16 cellular contexts compared by ENCODE assay signal in genomic region chr6:41652876-41653641, GRCh38. TPM values are rescaled to one million over a fixed set of nuclear protein-coding genes. Genes with fewer than 3 reads are reported as not detected.
DNase-seq lines count a peak whose midpoint lies in the region; ATAC-seq and TF ChIP-seq lines count a peak whose summit lies in the region.
"Had no signal": no experiment of that assay in that cellular context is flagged by ENCODE, and none has a peak within 500 bp of the region (broad histone marks: within the 10 kb centered on the region; RNA-seq: fewer than 3 reads in every experiment).

No MANE protein-coding gene starts in this region.

- no peak overlapping the region for H2AK9ac ChIP-seq in IMR-90 (replicated peaks; ENCODE audit: low read depth, low read length, poor library complexity)

- TF ChIP-seq RAD21 in IMR-90 (IDR thresholded peaks at IDR 0.05; ENCODE audit: low read length): no peak

- H3K27ac ChIP-seq in IMR-90 (ENCODE audit: insufficient read depth, low read length) (no peak overlapping the region), neuronal stem cell (replicated peaks; ENCODE audit: low read length) (no peak overlapping the region)
- H3K27ac ChIP-seq: cardiac muscle cell had no signal

- no peak overlapping the region for H3K23ac ChIP-seq in IMR-90 (ENCODE audit: low read depth, low read length)
- H3K23ac ChIP-seq in neuronal stem cell (ENCODE audit: low read depth, low read length, poor library complexity): peak overlapping the region; percentile 93

- H2BK20ac ChIP-seq in IMR-90 (ENCODE audit: low read depth, low read length): no peak overlapping the region

- no peak overlapping the region for H2AFZ ChIP-seq in IMR-90 (replicated peaks; ENCODE audit: low read length, poor library complexity)
- no peak overlapping the region for H2AFZ ChIP-seq in neuronal stem cell (ENCODE audit: low read length)

- no TSS peak for BruUV-seq in Caco-2 (replicated peaks; lab: Mats Ljungman, UMichigan)
- no TSS peak for BruUV-seq in IMR-90 (replicated peaks; lab: Mats Ljungman, UMichigan)

- dilution Hi-C loops in IMR-90 (cut with HindIII; ENCODE audit: low sequenced_read_pairs, unreplicated experiment): no loop called here

- WGBS in IMR-90 (ENCODE audit: extremely low coverage in 2 of 2, insufficient read length in 1 of 2), 2 experiments: 53% methylated on average over 18 of the region's 31 CpGs; no CpG with 5 or more reads in 1 of the 2 experiments
- WGBS in neuronal stem cell (ENCODE audit: extremely low coverage in 2 of 2, insufficient read length in 2 of 2, insufficient replicate concordance in 1 of 2), 2 donors: no CpG with 5 or more reads among the region's 31 CpGs

- POLR2A ChIA-PET in Caco-2 (lab: Charles Lee) (no interaction called here), IMR-90 (lab: Charles Lee; ENCODE audit: unreplicated experiment) (no interaction called here)

- H3K56ac ChIP-seq in IMR-90 (ENCODE audit: extremely low read depth, insufficient read depth, low read length): no peak overlapping the region

- H3K4me1 ChIP-seq in Caco-2: peaks cover 9% of the 10 kb centered on the region
- H3K4me1 ChIP-seq in IMR-90 (ENCODE audit: control insufficient read depth, insufficient read depth, low read length): peaks cover 7% of the 10 kb centered on the region; the same call in 1 of the 2 replicates
- H3K4me1 ChIP-seq in neuronal stem cell (ENCODE audit: control insufficient read depth in 2 of 2, insufficient read depth in 1 of 2, low read depth in 1 of 2, low read length in 2 of 2): peaks cover 4 to 10% of the 10 kb centered on the region in 2 donors

- TF ChIP-seq CTCF in Caco-2 (IDR thresholded peaks at IDR 0.05; ENCODE audit: insufficient read depth in 1 of 2, low read depth in 1 of 2, low read length in 1 of 2, severe bottlenecking in 1 of 2, unreplicated experiment in 1 of 2) (peak in 1 of 2 experiments; percentile 30), IMR-90 (conservative IDR thresholded peaks at IDR 0.05; ENCODE audit: low read depth, low read length) (no peak), choroid plexus epithelial cell (conservative IDR thresholded peaks at IDR 0.05; ENCODE audit: low read depth, low read length) (no peak)

- H3K36me3 ChIP-seq in Caco-2 (ENCODE audit: control insufficient read depth, insufficient read depth, low read length) (no peaks in the 10 kb centered on the region), IMR-90 (ENCODE audit: control insufficient read depth, insufficient read depth, low read length) (no peaks in the 10 kb centered on the region), neuronal stem cell (replicated peaks in 1 of 2; ENCODE audit: control insufficient read depth in 2 of 2, insufficient read depth in 2 of 2, low read length in 2 of 2) (peaks cover 29 to 57% of the 10 kb centered on the region in 2 donors)

- CTCF ChIA-PET in Caco-2 (lab: Charles Lee) (interaction anchor here (0.8 to 1.6 kb wide), 2 partner anchors 29 to 285 kb away, joined by 3 read pairs; no protein-coding TSS in a partner anchor), IMR-90 (lab: Yijun Ruan, JAX) (no interaction called here)

- no peaks in the 10 kb centered on the region for H3K9me3 Mint-ChIP-seq in Caco-2 (ENCODE audit: unreplicated experiment)
- H3K9me3 Mint-ChIP-seq: activated B cell treated with CpG ODN at 0.5 μM for 24 hours had no signal

- H3K9me3 ChIP-seq in Caco-2: no peaks in the 10 kb centered on the region
- H3K9me3 ChIP-seq in IMR-90 (ENCODE audit: control insufficient read depth, insufficient read depth, low read length): no peaks in the 10 kb centered on the region
- no peaks in the 10 kb centered on the region for H3K9me3 ChIP-seq in neuronal stem cell (replicated peaks in 1 of 2; ENCODE audit: control insufficient read depth in 2 of 2, insufficient read depth in 1 of 2, low read depth in 1 of 2, low read length in 2 of 2)

- H4K91ac ChIP-seq in IMR-90 (ENCODE audit: insufficient read depth, low read depth, low read length) (no peak overlapping the region), neuronal stem cell (ENCODE audit: low read depth, low read length, poor library complexity) (no peak overlapping the region)

- H4K8ac ChIP-seq in IMR-90 (ENCODE audit: low read depth in 2 of 2, low read length in 2 of 2): no peak overlapping the region
- no peak overlapping the region for H4K8ac ChIP-seq in neuronal stem cell (ENCODE audit: low read depth, low read length)

- peak overlapping the region; percentile 9 for H2BK12ac ChIP-seq in neuronal stem cell (ENCODE audit: low read length)

- no peaks in the 10 kb centered on the region for H3K79me1 ChIP-seq in IMR-90 (ENCODE audit: low read depth in 1 of 2, low read length in 2 of 2)
- peaks cover 6% of the 10 kb centered on the region for H3K79me1 ChIP-seq in neuronal stem cell (ENCODE audit: low read depth, low read length)

- no peak overlapping the region for H2BK120ac ChIP-seq in IMR-90 (ENCODE audit: low read depth, low read length)
- H2BK120ac ChIP-seq in neuronal stem cell (ENCODE audit: low read depth, low read length): no peak overlapping the region

- TF ChIP-seq POLR2A in IMR-90 (IDR thresholded peaks at IDR 0.05; ENCODE audit: low read depth, low read length): no peak

- H3K4me2 ChIP-seq in IMR-90 (ENCODE audit: low read depth, low read length) (no peak overlapping the region), neuronal stem cell (ENCODE audit: insufficient read depth, low read length, poor library complexity, severe bottlenecking) (no peak overlapping the region)

- H2AK5ac ChIP-seq in IMR-90 (ENCODE audit: low read depth, low read length): no peak overlapping the region
- no peak overlapping the region for H2AK5ac ChIP-seq in neuronal stem cell (ENCODE audit: low read depth, low read length)

- no peak overlapping the region for H2BK15ac ChIP-seq in IMR-90 (ENCODE audit: low read depth, low read length)
- H2BK15ac ChIP-seq in neuronal stem cell (ENCODE audit: low read length): no peak overlapping the region

- no peak overlapping the region for H3K9ac ChIP-seq in IMR-90 (ENCODE audit: low read depth, low read length)
- H3K9ac ChIP-seq in neuronal stem cell (ENCODE audit: low read depth, low read length, poor library complexity): peak overlapping the region; percentile 68

- no peak overlapping the region for H2BK5ac ChIP-seq in IMR-90 (ENCODE audit: low read depth, low read length, poor library complexity, severe bottlenecking)
- H2BK5ac ChIP-seq in neuronal stem cell (ENCODE audit: low read length): no peak overlapping the region

- DNase-seq in Caco-2: peak; percentile 76 to 81
- peak; percentile 47 for DNase-seq in IMR-90
- DNase-seq in choroid plexus epithelial cell (ENCODE audit: low read depth): peak; percentile 50
- no peak for DNase-seq in neuronal stem cell (ENCODE audit: low spot score)
- no peak for DNase-seq in activated CD4-positive, CD25-positive, alpha-beta regulatory T cell (lab: John Stamatoyannopoulos, UW)
- DNase-seq: activated B cell treated with CpG ODN at 0.5 μM for 24 hours; activated CD8-positive, alpha-beta memory T cell treated with anti-CD3 and anti-CD28 coated beads, Interleukin-2, amount 50 U/mL, for 48 hours; activated naive CD4-positive, alpha-beta T cell treated with anti-CD3 and anti-CD28 coated beads, Interleukin-2, amount 50 U/mL, for 16 hours; foreskin melanocyte; SW 1271 had no signal

- no peak overlapping the region for H4K5ac ChIP-seq in IMR-90 (ENCODE audit: low read depth, low read length)

- peak overlapping the region; percentile 49 for H3K4me3 Mint-ChIP-seq in Caco-2 (ENCODE audit: unreplicated experiment)
- H3K4me3 Mint-ChIP-seq: activated B cell treated with CpG ODN at 0.5 μM for 24 hours had no signal

- no peaks in the 10 kb centered on the region for H3K9me1 ChIP-seq in IMR-90 (ENCODE audit: insufficient read depth, low read length)

- peaks cover 4% of the 10 kb centered on the region for H3K36me3 Mint-ChIP-seq in Caco-2 (ENCODE audit: insufficient read depth, unreplicated experiment)

- H3K14ac ChIP-seq in IMR-90 (replicated peaks; ENCODE audit: low read depth, low read length) (no peak overlapping the region), neuronal stem cell (ENCODE audit: low read length) (peak overlapping the region; percentile 66)

- intact Hi-C loops in Caco-2 (cut with micrococcal nuclease; ENCODE audit: unreplicated experiment): loop anchor here (5.0 kb wide), 1 partner anchor 51 kb away; no protein-coding TSS in a partner anchor
- intact Hi-C loops in IMR-90 (cut with micrococcal nuclease): no loop called here

- peaks cover 13% of the 10 kb centered on the region for H3K4me1 Mint-ChIP-seq in Caco-2 (ENCODE audit: low read depth, unreplicated experiment)
- H3K4me1 Mint-ChIP-seq: activated B cell treated with CpG ODN at 0.5 μM for 24 hours had no signal

- H3K4ac ChIP-seq in IMR-90 (ENCODE audit: low read depth, low read length) (no peak overlapping the region), neuronal stem cell (ENCODE audit: low read length) (no peak overlapping the region)

- in situ Hi-C loops in IMR-90 (cut with MboI; ENCODE audit: low sequenced_read_pairs): no loop called here

- no peaks in the 10 kb centered on the region for H3K27me3 Mint-ChIP-seq in Caco-2 (ENCODE audit: insufficient read depth, unreplicated experiment)

- no peaks in the 10 kb centered on the region for H3K27me3 ChIP-seq in Caco-2 (replicated peaks; ENCODE audit: control insufficient read depth, insufficient read depth, low read length)
- peaks cover 45% of the 10 kb centered on the region for H3K27me3 ChIP-seq in IMR-90 (ENCODE audit: control insufficient read depth, insufficient read depth, low read length)
- no peaks in the 10 kb centered on the region for H3K27me3 ChIP-seq in neuronal stem cell (ENCODE audit: control insufficient read depth in 3 of 3, insufficient read depth in 3 of 3, low read depth in 1 of 3, low read length in 3 of 3)
- H3K27me3 ChIP-seq: cardiac muscle cell had no signal

- H3K4me3 ChIP-seq in Caco-2 (ENCODE audit: low read depth, low read length) (no peak overlapping the region), IMR-90 (ENCODE audit: insufficient read depth, low read depth, low read length) (no peak overlapping the region), choroid plexus epithelial cell (ENCODE audit: low read depth, low read length) (no peak overlapping the region), neuronal stem cell (ENCODE audit: low read length in 2 of 2) (no peak overlapping the region)
- H3K4me3 ChIP-seq: cardiac muscle cell had no signal

- H3K27ac Mint-ChIP-seq in Caco-2 (ENCODE audit: unreplicated experiment): peak overlapping the region; percentile 71
- H3K27ac Mint-ChIP-seq: activated B cell treated with CpG ODN at 0.5 μM for 24 hours had no signal

- ATAC-seq in IMR-90 (ENCODE audit: low read depth) (no peak), HG03095 (IDR thresholded peaks at IDR 0.05; ENCODE audit: unreplicated experiment) (no peak), GM21737 (IDR thresholded peaks at IDR 0.05; ENCODE audit: unreplicated experiment) (no peak), GM21447 (IDR thresholded peaks at IDR 0.05; ENCODE audit: unreplicated experiment) (no peak)

- no peak overlapping the region for H3K18ac ChIP-seq in IMR-90 (ENCODE audit: low read depth, low read length)
- peak overlapping the region; percentile 36 for H3K18ac ChIP-seq in neuronal stem cell (ENCODE audit: low read length)

- H4K20me1 ChIP-seq in IMR-90 (ENCODE audit: insufficient read depth, low read length): no peaks in the 10 kb centered on the region

RNA-seq across cellular contexts. Expression of gene MDFI, which starts 14.8 kb away (rescaled TPM):
- total RNA-seq in Caco-2 (2022) (0.51 TPM in 1 of 2 replicates, not detected in the other), IMR-90 (2012; rRNA removed) (0.18 and 0.28 TPM in 2 replicates)
- polyA plus RNA-seq in IMR-90 (2012; rRNA removed): 0.29 and 0.36 TPM in 2 replicates
- polyA plus RNA-seq in IMR-90 (2012; cell fraction: cytosol; rRNA removed): 0.21 and 0.36 TPM in 2 replicates
- 0.08 and 0.32 TPM in 2 replicates for polyA plus RNA-seq in IMR-90 (2012; cell fraction: nucleus; rRNA removed; ENCODE audit: low replicate concordance)
- polyA plus RNA-seq in neuronal stem cell (2013, experiment 1 of 2): 73.1 TPM
- polyA plus RNA-seq in neuronal stem cell (2013, experiment 2 of 2): 65.6 TPM
- total RNA-seq: activated B cell treated with CpG ODN at 0.5 μM for 24 hours, OCI-LY7 had no signal
- polyA plus RNA-seq: BJ had no signal

Comparison
In these comparisons a context has a peak if more than half of its experiments do, and no peak if none do; other contexts are left out.
1. DNase-seq: peak in Caco-2 (2 of 2), IMR-90 (single experiment) and choroid plexus epithelial cell (single experiment); none in neuronal stem cell (single experiment) and activated CD4-positive, CD25-positive, alpha-beta regulatory T cell (0 of 4).